1 cellular context compared by ENCODE assay signal in the genomic region with DNA sequence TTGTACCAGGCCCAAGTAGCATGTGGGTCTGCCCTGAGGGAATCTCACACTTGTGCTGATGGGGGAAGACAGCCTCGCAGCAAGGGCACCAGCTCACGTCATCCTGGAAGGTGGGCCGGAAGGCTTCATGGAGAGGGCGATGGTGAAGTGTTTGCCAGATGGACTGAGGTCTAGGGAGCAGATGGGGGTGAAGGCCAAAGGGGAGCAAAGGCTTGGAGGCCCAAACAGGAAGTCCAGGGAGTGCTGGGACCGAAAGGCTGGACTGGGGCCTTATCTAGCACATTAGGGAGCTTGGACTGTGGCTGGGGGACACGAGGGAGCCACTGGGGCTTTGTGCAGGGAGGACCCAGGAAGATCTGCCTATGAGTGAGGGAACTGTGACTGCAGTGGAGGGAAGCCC.
A peak's percentile ranks its signal among the peaks of the same experiment; 100 is the strongest.
TF ChIP-seq lines count a peak whose summit lies in the region.

No MANE protein-coding gene starts in this region.

TF ChIP-seq in HepG2, 621 proteins besides CTCF, POLR2A, EP300 and RAD21 (continues in another document):
- TF ChIP-seq YEATS2 (CRISPR knock-in tag; IDR thresholded peaks at IDR 0.05; ENCODE audit: borderline replicate concordance) (no peak), ZNF30 (CRISPR knock-in tag; IDR thresholded peaks at IDR 0.05) (no peak), KDM2A (CRISPR knock-in tag; IDR thresholded peaks at IDR 0.05; ENCODE audit: borderline replicate concordance, low read depth) (0 out of 2 replicates have a peak, but pooled peaks have one; percentile 26), ZNF570 (CRISPR knock-in tag; IDR thresholded peaks at IDR 0.05; ENCODE audit: borderline replicate concordance) (no peak), NRL (CRISPR knock-in tag; IDR thresholded peaks at IDR 0.05; ENCODE audit: borderline replicate concordance) (0 out of 2 replicates have a peak, but pooled peaks have one; percentile 37), ZNF746 (CRISPR knock-in tag; IDR thresholded peaks at IDR 0.05) (peak; percentile 50; the same call in 1 of the 2 replicates), ZNF652 (CRISPR knock-in tag; IDR thresholded peaks at IDR 0.05; ENCODE audit: borderline replicate concordance, low read depth) (no peak), PAXIP1 (CRISPR knock-in tag; conservative IDR thresholded peaks at IDR 0.05) (peak; percentile 50; the same call in 1 of the 2 replicates), SETDB1 (CRISPR knock-in tag; IDR thresholded peaks at IDR 0.05; ENCODE audit: borderline replicate concordance) (no peak), KDM3A (CRISPR knock-in tag; IDR thresholded peaks at IDR 0.05; ENCODE audit: low read depth) (no peak), SNAPC4 (CRISPR knock-in tag; IDR thresholded peaks at IDR 0.05) (no peak), ZNF274 (CRISPR knock-in tag; IDR thresholded peaks at IDR 0.05) (no peak), ELF3 (CRISPR knock-in tag; IDR thresholded peaks at IDR 0.05) (peak; percentile 37; the same call in 1 of the 2 replicates), ZFY (CRISPR knock-in tag; IDR thresholded peaks at IDR 0.05) (peak; percentile 40; the same call in 1 of the 2 replicates), AGO2 (optimal IDR thresholded peaks at IDR 0.05; ENCODE audit: low read depth, low read length) (no peak), TBX3 (IDR thresholded peaks at IDR 0.05; ENCODE audit: borderline replicate concordance) (no peak), TRAFD1 (CRISPR knock-in tag; IDR thresholded peaks at IDR 0.05; ENCODE audit: borderline replicate concordance) (0 out of 2 replicates have a peak, but pooled peaks have one; percentile 6), SIN3B (IDR thresholded peaks at IDR 0.05; ENCODE audit: low read length) (no peak), SMAD1 (CRISPR knock-in tag; IDR thresholded peaks at IDR 0.05; ENCODE audit: borderline replicate concordance, low read depth) (0 out of 2 replicates have a peak, but pooled peaks have one; percentile 7), ETV5 (CRISPR knock-in tag; IDR thresholded peaks at IDR 0.05; ENCODE audit: borderline replicate concordance) (peak; percentile 63; the same call in 1 of the 2 replicates), NFKB2 (CRISPR knock-in tag; IDR thresholded peaks at IDR 0.05; ENCODE audit: borderline replicate concordance) (no peak), NONO (IDR thresholded peaks at IDR 0.05) (no peak), NONO (CRISPR knock-in tag; conservative IDR thresholded peaks at IDR 0.05) (no peak), ZNF878 (CRISPR knock-in tag; IDR thresholded peaks at IDR 0.05) (no peak), TARDBP (CRISPR knock-in tag; IDR thresholded peaks at IDR 0.05) (no peak), DMTF1 (CRISPR knock-in tag; IDR thresholded peaks at IDR 0.05) (no peak), ZNF430 (CRISPR knock-in tag; IDR thresholded peaks at IDR 0.05) (0 out of 2 replicates have a peak, but pooled peaks have one; percentile 48), CREM (IDR thresholded peaks at IDR 0.05) (0 out of 2 replicates have a peak, but pooled peaks have one; percentile 17), CREM (CRISPR knock-in tag; IDR thresholded peaks at IDR 0.05) (no peak), SALL1 (CRISPR knock-in tag; IDR thresholded peaks at IDR 0.05) (peak; percentile 41; the same call in 1 of the 2 replicates), HNF4A (CRISPR knock-in tag; IDR thresholded peaks at IDR 0.05) (peak; percentile 11; the same call in 1 of the 2 replicates)
- TF ChIP-seq, protein P1, sequence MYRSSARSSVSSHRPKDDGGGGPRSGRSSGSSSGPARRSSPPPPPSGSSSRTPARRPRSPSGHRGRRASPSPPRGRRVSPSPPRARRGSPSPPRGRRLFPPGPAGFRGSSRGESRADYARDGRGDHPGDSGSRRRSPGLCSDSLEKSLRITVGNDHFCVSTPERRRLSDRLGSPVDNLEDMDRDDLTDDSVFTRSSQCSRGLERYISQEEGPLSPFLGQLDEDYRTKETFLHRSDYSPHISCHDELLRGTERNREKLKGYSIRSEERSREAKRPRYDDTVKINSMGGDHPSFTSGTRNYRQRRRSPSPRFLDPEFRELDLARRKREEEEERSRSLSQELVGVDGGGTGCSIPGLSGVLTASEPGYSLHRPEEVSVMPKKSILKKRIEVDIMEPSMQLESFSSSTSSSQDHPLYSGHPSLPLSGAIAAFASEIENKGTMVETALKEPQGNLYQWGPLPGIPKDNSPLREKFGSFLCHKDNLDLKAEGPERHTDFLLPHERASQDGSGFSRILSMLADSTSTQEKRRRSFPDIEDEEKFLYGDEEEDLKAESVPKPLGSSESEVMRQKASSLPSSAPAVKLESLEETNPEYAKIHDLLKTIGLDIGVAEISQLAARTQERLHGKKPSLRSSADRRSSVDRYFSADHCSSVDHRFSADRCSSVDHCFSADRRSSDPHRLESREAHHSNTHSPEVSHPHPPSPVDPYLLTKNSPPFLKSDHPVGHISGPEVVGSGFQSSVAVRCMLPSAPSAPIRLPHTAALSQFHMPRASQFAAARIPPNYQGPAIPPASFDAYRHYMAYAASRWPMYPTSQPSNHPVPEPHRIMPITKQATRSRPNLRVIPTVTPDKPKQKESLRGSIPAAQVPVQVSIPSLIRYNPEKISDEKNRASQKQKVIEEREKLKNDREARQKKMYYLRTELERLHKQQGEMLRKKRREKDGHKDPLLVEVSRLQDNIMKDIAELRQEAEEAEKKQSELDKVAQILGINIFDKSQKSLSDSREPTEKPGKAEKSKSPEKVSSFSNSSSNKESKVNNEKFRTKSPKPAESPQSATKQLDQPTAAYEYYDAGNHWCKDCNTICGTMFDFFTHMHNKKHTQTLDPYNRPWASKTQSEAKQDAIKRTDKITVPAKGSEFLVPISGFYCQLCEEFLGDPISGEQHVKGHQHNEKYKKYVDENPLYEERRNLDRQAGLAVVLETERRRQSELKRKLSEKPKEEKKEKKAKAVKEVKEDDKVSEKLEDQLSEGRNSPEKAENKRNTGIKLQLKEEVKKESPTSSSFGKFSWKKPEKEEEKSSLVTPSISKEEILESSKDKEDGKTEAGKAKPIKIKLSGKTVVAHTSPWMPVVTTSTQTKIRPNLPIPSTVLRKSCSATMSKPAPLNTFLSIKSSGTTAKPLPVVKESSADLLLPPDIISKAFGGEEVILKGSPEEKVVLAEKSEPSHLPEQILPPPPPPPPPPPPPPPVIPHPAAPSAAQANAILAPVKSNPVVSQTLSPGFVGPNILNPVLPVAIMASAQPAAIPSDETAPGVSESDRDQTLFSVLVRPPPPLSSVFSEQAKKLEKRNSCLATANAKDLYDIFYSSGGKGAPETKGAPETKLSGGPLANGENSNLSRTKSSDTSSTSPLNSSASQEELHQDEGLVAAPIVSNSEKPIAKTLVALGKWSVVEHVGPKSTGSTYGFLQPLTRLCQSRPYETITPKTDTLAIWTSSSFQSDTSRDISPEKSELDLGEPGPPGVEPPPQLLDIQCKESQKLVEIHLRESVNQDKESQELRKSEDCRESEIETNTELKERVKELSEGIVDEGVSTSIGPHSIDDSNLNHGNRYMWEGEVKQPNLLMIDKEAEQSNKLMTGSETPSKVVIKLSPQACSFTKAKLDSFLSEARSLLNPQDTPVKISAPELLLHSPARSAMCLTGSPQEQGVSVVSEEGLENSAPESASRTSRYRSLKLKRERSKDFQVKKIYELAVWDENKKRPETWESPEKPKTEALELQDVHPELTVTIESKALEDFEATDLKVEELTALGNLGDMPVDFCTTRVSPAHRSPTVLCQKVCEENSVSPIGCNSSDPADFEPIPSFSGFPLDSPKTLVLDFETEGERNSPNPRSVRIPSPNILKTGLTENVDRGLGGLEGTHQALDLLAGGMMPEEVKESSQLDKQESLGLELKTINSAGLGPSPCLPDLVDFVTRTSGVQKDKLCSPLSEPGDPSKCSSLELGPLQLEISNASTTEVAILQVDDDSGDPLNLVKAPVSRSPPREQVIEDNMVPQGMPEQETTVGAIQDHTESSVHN (CRISPR knock-in tag; IDR thresholded peaks at IDR 0.05), result no peak
